In the genomic region with DNA sequence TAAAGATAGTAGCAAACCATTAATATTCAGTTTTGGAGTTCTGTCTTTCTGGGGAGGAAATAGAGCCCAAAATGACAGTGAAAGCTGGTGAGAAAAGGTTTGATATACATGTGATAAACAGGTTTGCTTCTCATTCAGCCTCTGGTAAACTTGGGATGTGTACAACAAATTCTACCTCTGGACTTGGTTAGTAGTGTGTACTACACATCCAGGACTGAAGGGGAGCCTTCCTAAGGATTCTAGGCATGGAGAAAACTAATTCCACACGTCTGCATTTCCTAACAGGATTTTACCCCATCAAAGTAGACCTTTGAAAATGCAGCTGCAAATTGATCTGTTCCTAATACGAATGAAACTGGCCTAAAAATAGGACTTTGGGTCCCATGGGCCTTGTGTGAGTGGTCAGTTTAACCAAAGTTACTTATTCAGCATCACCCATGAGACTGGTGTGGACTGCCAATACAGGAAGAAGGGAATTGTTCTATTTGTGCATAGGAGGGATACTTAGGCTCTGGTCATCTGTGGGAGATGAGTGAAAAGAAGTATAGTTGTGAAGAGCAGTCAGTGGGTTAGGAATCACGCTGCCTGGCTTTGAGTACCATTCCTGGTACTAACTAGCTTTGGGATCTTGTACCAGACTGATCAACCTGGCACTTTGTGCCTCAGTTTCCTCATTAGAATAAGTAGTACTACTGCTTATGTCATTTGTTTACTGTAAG, we compare ENCODE assay signal across 31 cellular contexts.
DNase-seq lines count a peak whose midpoint lies in the region; ATAC-seq, FAIRE-seq and TF ChIP-seq lines count a peak whose summit lies in the region.
"Had no signal": no experiment of that assay in that cellular context is flagged by ENCODE, and none has a peak within 500 bp of the region (broad histone marks: within the 10 kb centered on the region; RNA-seq: fewer than 3 reads in every experiment).

No MANE protein-coding gene starts in this region.

- in situ Hi-C loops in K562 (cut with MboI), result no loop called here

- CTCF ChIA-PET in K562 (lab: Yijun Ruan, JAX; ENCODE audit: low intra/inter-chr PET ratio), result no interaction called here

- no peak overlapping the region for H3K4me3 ChIP-seq in K562
- no peak overlapping the region for H3K4me3 ChIP-seq in subcutaneous abdominal adipose tissue (ENCODE audit: low read depth in 1 of 5, low read length in 5 of 5)
- H3K4me3 ChIP-seq: esophagus squamous epithelium, left lung, ovary, right atrium auricular region, SJSA1 had no signal

- TF ChIP-seq EP300 in K562 (IDR thresholded peaks at IDR 0.05; ENCODE audit: low read length), result no peak

- H3K9me1 ChIP-seq in K562 (ENCODE audit: control insufficient read depth, insufficient read depth, low read length), result no peaks in the 10 kb centered on the region

- no TSS peak for BruUV-seq in K562 (replicated peaks; lab: Mats Ljungman, UMichigan)

- H3K36me3 ChIP-seq in K562 (ENCODE audit: control insufficient read depth, insufficient read depth, low read length) (no peaks in the 10 kb centered on the region), subcutaneous abdominal adipose tissue (ENCODE audit: control insufficient read depth in 5 of 5, insufficient read depth in 5 of 5, low read length in 5 of 5) (peaks cover 0 to 3% (median 0%) of the 10 kb centered on the region in 5 donors)
- H3K36me3 ChIP-seq: left lung, ovary, SJSA1 had no signal

- H3K9ac ChIP-seq in K562 (ENCODE audit: insufficient read depth in 1 of 2, low read depth in 2 of 2, low read length in 2 of 2) (no peak overlapping the region), subcutaneous abdominal adipose tissue (ENCODE audit: low read length in 5 of 5) (no peak overlapping the region)

- FAIRE-seq in HTR-8/SVneo (lab: Jason Lieb, UNC) (peak; percentile 86), K562 (lab: Jason Lieb, UNC) (no peak)
- FAIRE-seq: endometrium, islet of Langerhans had no signal

- H3K4me2 ChIP-seq in K562 (ENCODE audit: insufficient read depth, low read length), result no peak overlapping the region

- no peaks in the 10 kb centered on the region for H3K4me1 ChIP-seq in K562 (replicated peaks in 1 of 2; ENCODE audit: control insufficient read depth in 2 of 2, insufficient read depth in 2 of 2, low read length in 2 of 2)
- H3K4me1 ChIP-seq in subcutaneous abdominal adipose tissue (ENCODE audit: control insufficient read depth in 5 of 5, insufficient read depth in 5 of 5, low read length in 5 of 5), result peaks cover 4 to 26% (median 19%) of the 10 kb centered on the region in 5 donors

- H3K27ac ChIP-seq in K562 (ENCODE audit: extremely low read depth, low read depth, low read length) (no peak overlapping the region), subcutaneous abdominal adipose tissue (ENCODE audit: low read depth, low read length) (peak overlapping the region; percentile 46)
- H3K27ac ChIP-seq: C4-2B, right atrium auricular region, SJSA1 had no signal

- TF ChIP-seq POLR2A in K562 (conservative IDR thresholded peaks at IDR 0.05), result no peak

- H2AFZ ChIP-seq in K562 (ENCODE audit: low read depth, low read length), result peak overlapping the region; percentile 57

- H3K79me2 ChIP-seq in K562 (ENCODE audit: control insufficient read depth, insufficient read depth, low read length), result no peaks in the 10 kb centered on the region

- H3K9me3 ChIP-seq in K562 (replicated peaks; ENCODE audit: control insufficient read depth, insufficient read depth, low read depth, low read length), result no peaks in the 10 kb centered on the region
- H3K9me3 ChIP-seq in subcutaneous abdominal adipose tissue (ENCODE audit: control insufficient read depth in 5 of 5, low read length in 5 of 5), result no peaks in the 10 kb centered on the region
- H3K9me3 ChIP-seq: Caco-2, esophagus squamous epithelium, left lung, ovary, right atrium auricular region, SJSA1 had no signal

- intact Hi-C loops in K562 (cut with micrococcal nuclease), result no loop called here

- DNase-seq in HTR-8/SVneo (ENCODE audit: insufficient read length, low spot score) (no peak), K562 (ENCODE audit: extremely low read depth in 1 of 4, low spot score in 3 of 4) (no peak), myocyte (ENCODE audit: low read depth) (peak; percentile 27)
- DNase-seq: activated CD4-positive, alpha-beta memory T cell treated with anti-CD3 and anti-CD28 coated beads, Interleukin-2, amount 10 ng/mL, durations not matched to agents 7 days and 5 days; activated naive CD4-positive, alpha-beta T cell treated with anti-CD3 and anti-CD28 coated beads, Interleukin-2, amount 50 U/mL, for 16 hours; amniotic stem cell; Caco-2; caudate nucleus; DND-41; esophagus squamous epithelium; Karpas-422; left lung; naive thymus-derived CD4-positive, alpha-beta T cell; NCI-H1092; NCI-H1930; NCI-H748 treated with DMSO at 0.1 percent for 48 hours; ovary; stimulated activated CD4-positive, alpha-beta T cell treated with anti-CD3 and anti-CD28 coated beads, Interleukin-12 subunit alpha, Interleukin-12 subunit beta, amount 100 ng/mL, for 4 hours; stimulated activated CD4-positive, alpha-beta T cell treated with anti-CD3 and anti-CD28 coated beads, Interleukin-4, amount 100 ng/mL, for 1 hour; T-helper 1 cell had no signal

- no peak for TF ChIP-seq RAD21 in K562 (CRISPR knock-in tag; conservative IDR thresholded peaks at IDR 0.05 in 1 of 2, IDR thresholded peaks at IDR 0.05 in 1 of 2)

- H4K20me1 ChIP-seq in K562 (replicated peaks; ENCODE audit: control insufficient read depth, insufficient read depth, low read length), result no peaks in the 10 kb centered on the region

- H3K27me3 ChIP-seq in K562 (ENCODE audit: control insufficient read depth in 2 of 2, insufficient read depth in 2 of 2, low read length in 2 of 2), result no peaks in the 10 kb centered on the region
- no peaks in the 10 kb centered on the region for H3K27me3 ChIP-seq in subcutaneous abdominal adipose tissue (ENCODE audit: control insufficient read depth in 5 of 5, insufficient read depth in 4 of 5, low read length in 5 of 5)
- H3K27me3 ChIP-seq: esophagus squamous epithelium, left lung, ovary, right atrium auricular region, SJSA1 had no signal

- POLR2A ChIA-PET in K562 (lab: Yijun Ruan, JAX), result no interaction called here

- ATAC-seq in K562 (peak; percentile 48; the same call in 2 of the 3 replicates), HG02588 (IDR thresholded peaks at IDR 0.05; ENCODE audit: unreplicated experiment) (no peak), GM18909 (IDR thresholded peaks at IDR 0.05; ENCODE audit: poor library complexity, unreplicated experiment) (no peak), GM18517 (IDR thresholded peaks at IDR 0.05; ENCODE audit: unreplicated experiment) (no peak)
- ATAC-seq: activated CD4-positive, CD25-positive, alpha-beta regulatory T cell treated with anti-CD3 and anti-CD28 coated beads, Interleukin-2, amount 50 U/mL, for 24 hours; activated T-helper 17 cell treated with anti-CD3 and anti-CD28 coated beads, Interleukin-2, amount 50 U/mL, for 72 hours; left lung; naive thymus-derived CD4-positive, alpha-beta T cell had no signal

- WGBS in K562 (ENCODE audit: insufficient coverage, low coverage, missing lambda C conversion rate), result 3% methylated on average over 3 of the region's 3 CpGs

- TF ChIP-seq CTCF in K562 (IDR thresholded peaks at IDR 0.05 in 2 of 3, conservative IDR thresholded peaks at IDR 0.05 in 1 of 3; ENCODE audit: insufficient read depth in 2 of 3, low read depth in 1 of 3, low read length in 3 of 3), result no peak

TF ChIP-seq in K562, 482 proteins besides CTCF, POLR2A, EP300 and RAD21 (continues in another document):
- TF ChIP-seq PHB (CRISPR knock-in tag; IDR thresholded peaks at IDR 0.05) (no peak), UBTF (IDR thresholded peaks at IDR 0.05; ENCODE audit: borderline replicate concordance in 1 of 2, low read depth in 2 of 2, low read length in 2 of 2) (no peak), TEAD2 (tag; IDR thresholded peaks at IDR 0.05) (no peak), RBM17 (IDR thresholded peaks at IDR 0.05; ENCODE audit: borderline replicate concordance, low read depth, low read length) (no peak), SFPQ (IDR thresholded peaks at IDR 0.05; ENCODE audit: low read depth, low read length) (no peak)
